Comparison of ENCODE assay signal across 8 cellular contexts in genomic region chr7:124101173-124101768, GRCh38.
DNase-seq lines count a peak whose midpoint lies in the region; ATAC-seq, FAIRE-seq and TF ChIP-seq lines count a peak whose summit lies in the region.

No MANE protein-coding gene starts in this region.

- no peak overlapping the region for H3K27ac Mint-ChIP-seq in stimulated activated memory B cell treated with anti-CD40 and anti-IgM and Interleukin-4, amounts not matched to agents 10 μg/mL and 1 μg/mL and 100 μg/mL, for 72 hours

- no peak overlapping the region for H3K4me3 Mint-ChIP-seq in stimulated activated memory B cell treated with anti-CD40 and anti-IgM and Interleukin-4, amounts not matched to agents 10 μg/mL and 1 μg/mL and 100 μg/mL, for 72 hours

- DNase-seq in Ammon's horn (ENCODE audit: low spot score) = peak; percentile 41
- peak; percentile 3 for DNase-seq in H54 (ENCODE audit: insufficient read length, low spot score)
- peak; percentile 29 for DNase-seq in RKO (ENCODE audit: low spot score)
- peak; percentile 61 for DNase-seq in inferior parietal cortex (ENCODE audit: extremely low spot score)
- DNase-seq in GOT3 (lab: John Stamatoyannopoulos, UW) = no peak

- no peaks in the 10 kb centered on the region for H3K4me1 Mint-ChIP-seq in stimulated activated memory B cell treated with anti-CD40 and anti-IgM and Interleukin-4, amounts not matched to agents 10 μg/mL and 1 μg/mL and 100 μg/mL, for 72 hours

- no peak for FAIRE-seq in H54 (lab: Jason Lieb, UNC)

- H3K27me3 Mint-ChIP-seq in stimulated activated memory B cell treated with anti-CD40 and anti-IgM and Interleukin-4, amounts not matched to agents 10 μg/mL and 1 μg/mL and 100 μg/mL, for 72 hours = no peaks in the 10 kb centered on the region

- H3K9me3 Mint-ChIP-seq in stimulated activated memory B cell treated with anti-CD40 and anti-IgM and Interleukin-4, amounts not matched to agents 10 μg/mL and 1 μg/mL and 100 μg/mL, for 72 hours = peaks cover 7% of the 10 kb centered on the region

- no peaks in the 10 kb centered on the region for H3K36me3 Mint-ChIP-seq in stimulated activated memory B cell treated with anti-CD40 and anti-IgM and Interleukin-4, amounts not matched to agents 10 μg/mL and 1 μg/mL and 100 μg/mL, for 72 hours

- ATAC-seq in stimulated activated memory B cell treated with anti-CD40 and anti-IgM and Interleukin-4, amounts not matched to agents 10 μg/mL and 1 μg/mL and 100 μg/mL, for 72 hours = no peak
- ATAC-seq in GM21367 (IDR thresholded peaks at IDR 0.05; ENCODE audit: unreplicated experiment) = no peak
- ATAC-seq in HG02763 (IDR thresholded peaks at IDR 0.05; ENCODE audit: unreplicated experiment) = no peak

- TF ChIP-seq POLR2A in H54 (IDR thresholded peaks at IDR 0.05; ENCODE audit: low read depth, low read length) = no peak
